8 cellular contexts compared by ENCODE assay signal in the genomic region with DNA sequence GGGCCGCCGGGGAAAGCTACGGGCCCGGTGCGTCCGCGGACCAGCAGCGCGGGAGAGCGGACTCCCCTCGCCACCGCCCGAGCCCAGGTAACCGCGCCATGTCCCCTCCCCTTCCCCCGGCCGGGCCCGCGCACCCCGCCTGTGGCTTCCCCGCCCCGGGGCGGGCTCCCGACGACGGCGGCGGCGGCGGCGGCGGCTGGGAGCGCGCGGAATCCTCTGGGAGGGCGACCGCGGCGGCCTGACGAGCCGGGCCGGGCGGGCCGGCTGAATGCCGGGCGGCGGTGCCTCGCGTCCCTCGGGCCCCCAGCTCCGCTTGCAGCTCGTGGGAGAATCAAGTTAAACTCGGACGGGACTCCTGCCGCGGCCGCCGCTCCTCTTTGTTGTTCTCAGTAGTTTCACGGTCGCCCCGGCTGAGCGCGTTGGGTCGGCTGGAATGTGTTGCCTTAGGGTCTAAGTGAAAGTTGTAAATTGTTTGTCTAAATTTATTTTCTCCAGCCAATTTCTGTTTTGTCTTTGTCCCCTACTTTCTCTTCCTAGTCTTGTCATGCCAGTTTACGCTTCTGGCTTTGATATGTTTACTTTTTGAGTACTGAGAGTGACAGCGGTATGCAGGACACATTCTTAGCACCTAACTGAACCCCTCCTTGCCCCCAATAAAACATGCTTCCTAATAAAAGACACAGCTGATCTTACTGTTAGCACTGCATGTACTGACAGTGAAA. TPM values are rescaled to one million over a fixed set of nuclear protein-coding genes. Genes with fewer than 3 reads are reported as not detected.
A peak's percentile ranks its signal among the peaks of the same experiment; 100 is the strongest.
DNase-seq lines count a peak whose midpoint lies in the region; ATAC-seq, FAIRE-seq and TF ChIP-seq lines count a peak whose summit lies in the region.

No MANE protein-coding gene starts in this region.

- TF ChIP-seq POLR2A in HCT116 (IDR thresholded peaks at IDR 0.05; ENCODE audit: borderline replicate concordance, extremely low read depth, insufficient read depth, insufficient read length) = no peak

- H3K9me3 ChIP-seq in HCT116 (ENCODE audit: control insufficient read depth in 1 of 2, insufficient read depth in 1 of 2, low read depth in 1 of 2, low read length in 2 of 2) = no peaks in the 10 kb centered on the region
- H3K9me3 ChIP-seq in WERI-Rb-1 (ENCODE audit: severe bottlenecking) = no peaks in the 10 kb centered on the region
- no peaks in the 10 kb centered on the region for H3K9me3 ChIP-seq in keratinocyte (ENCODE audit: control insufficient read depth, low read depth, low read length)

- BruUV-seq in HCT116 (replicated peaks; lab: Mats Ljungman, UMichigan) = no TSS peak

- peak overlapping the region; percentile 86 for H3K4me2 ChIP-seq in HCT116 (ENCODE audit: low read length)
- H3K4me2 ChIP-seq in keratinocyte (ENCODE audit: control insufficient read depth, extremely low read depth, insufficient read depth, low read depth, low read length) = peak overlapping the region; percentile 91

- H3K36me3 ChIP-seq in HCT116 (ENCODE audit: control insufficient read depth in 1 of 2, insufficient read depth in 2 of 2, low read length in 2 of 2) (peaks cover 3 to 5% of the 10 kb centered on the region in 2 experiments; a peak in 2 of 4 replicates), WERI-Rb-1 (peaks cover 20% of the 10 kb centered on the region), bronchial epithelial cell (ENCODE audit: control insufficient read depth, insufficient read depth, low read length) (no peaks in the 10 kb centered on the region), keratinocyte (ENCODE audit: control insufficient read depth in 2 of 2, extremely low read depth in 1 of 2, insufficient read depth in 2 of 2, low read length in 2 of 2) (peaks cover 0 to 4% of the 10 kb centered on the region in 2 experiments)

- intact Hi-C loops in HCT116 (cut with micrococcal nuclease) = loop anchor here (5.0 kb wide), 2 partner anchors 63 to 208 kb away; a partner anchor contains a TSS

- ATAC-seq in HCT116 = peak; percentile 77

- H3K27ac ChIP-seq in HCT116 (ENCODE audit: low read depth, low read length) = peak overlapping the region; percentile 98
- peak overlapping the region; percentile 95 for H3K27ac ChIP-seq in WERI-Rb-1
- H3K27ac ChIP-seq in keratinocyte (ENCODE audit: control insufficient read depth, insufficient read depth, low read length) = peak overlapping the region; percentile 77

- dilution Hi-C loops in keratinocyte (cut with MboI; ENCODE audit: extremely low pct_ligation_motif_present, low sequenced_read_pairs) = no loop called here

- no peak for TF ChIP-seq RAD21 in HCT116 (IDR thresholded peaks at IDR 0.05; ENCODE audit: low read depth)

- H3K27me3 ChIP-seq in HCT116 (ENCODE audit: insufficient read depth, low read length) = no peaks in the 10 kb centered on the region
- H3K27me3 ChIP-seq in WERI-Rb-1 (ENCODE audit: insufficient read depth, low read depth, severe bottlenecking) = no peaks in the 10 kb centered on the region
- no peaks in the 10 kb centered on the region for H3K27me3 ChIP-seq in bronchial epithelial cell (ENCODE audit: control insufficient read depth, insufficient read depth, low read length)
- H3K27me3 ChIP-seq in keratinocyte (ENCODE audit: control insufficient read depth, extremely low read depth, insufficient read depth, low read length) = no peaks in the 10 kb centered on the region

- no peak for DNase-seq in HCT116 (ENCODE audit: low read depth, low spot score)
- DNase-seq in NAMALWA (ENCODE audit: low spot score) = peak; percentile 68
- peak; percentile 83 for DNase-seq in WERI-Rb-1
- no peak for DNase-seq in bronchial epithelial cell (ENCODE audit: low read depth)
- DNase-seq in keratinocyte (ENCODE audit: low read depth, low spot score) = no peak
- peak; percentile 20 to 61 (median 29) for DNase-seq in stimulated activated CD4-positive, alpha-beta T cell treated with anti-CD3 and anti-CD28 coated beads, Interleukin-12 subunit alpha, Interleukin-12 subunit beta, amount 100 ng/mL, for 48 hours (ENCODE audit: low read depth in 2 of 3, low spot score in 1 of 3)
- no peak for DNase-seq in cortex of kidney (lab: John Stamatoyannopoulos, UW)

- RAD21 ChIA-PET in HCT116 (lab: Charles Lee; ENCODE audit: low non-redundant PET in 1 of 2, low total read pairs in 2 of 2, uncharacterized antibody in 2 of 2, unreplicated experiment in 2 of 2) = no interaction called here

- no peak for TF ChIP-seq CTCF in GM12875 (IDR thresholded peaks at IDR 0.05; ENCODE audit: borderline replicate concordance, insufficient read depth, low read depth, low read length)
- TF ChIP-seq CTCF in HCT116 (IDR thresholded peaks at IDR 0.05 in 2 of 3, conservative IDR thresholded peaks at IDR 0.05 in 1 of 3; ENCODE audit: borderline replicate concordance in 1 of 3, insufficient read depth in 1 of 3, low read depth in 2 of 3, low read length in 2 of 3) = no peak
- no peak for TF ChIP-seq CTCF in WERI-Rb-1 (IDR thresholded peaks at IDR 0.05; ENCODE audit: low read depth, low read length)
- TF ChIP-seq CTCF in bronchial epithelial cell (IDR thresholded peaks at IDR 0.05; ENCODE audit: insufficient read depth, low read length, severe bottlenecking) = no peak
- TF ChIP-seq CTCF in keratinocyte (optimal IDR thresholded peaks at IDR 0.05 in 1 of 3, IDR thresholded peaks at IDR 0.05 in 1 of 3, conservative IDR thresholded peaks at IDR 0.05 in 1 of 3; ENCODE audit: extremely low read depth in 1 of 3, insufficient read depth in 2 of 3, low read length in 3 of 3) = no peak

- H4K20me1 ChIP-seq in HCT116 (ENCODE audit: insufficient read depth) (peaks cover 22% of the 10 kb centered on the region), keratinocyte (ENCODE audit: control insufficient read depth, extremely low read depth, insufficient read depth, low read length) (peaks cover 2% of the 10 kb centered on the region)

- FAIRE-seq in bronchial epithelial cell (lab: Jason Lieb, UNC) (peak; percentile 73), keratinocyte (lab: Jason Lieb, UNC) (no peak)

- H3K79me2 ChIP-seq in HCT116 (ENCODE audit: insufficient read depth, low read length) (peaks cover 52% of the 10 kb centered on the region), keratinocyte (ENCODE audit: control insufficient read depth, insufficient read depth, low read length) (peaks cover 62% of the 10 kb centered on the region)

- POLR2A ChIA-PET in HCT116 (lab: Charles Lee) = interaction anchor here (1.0 kb wide), 1 partner anchor 63 kb away, joined by 3 read pairs; no protein-coding TSS in a partner anchor

- H3K9me1 ChIP-seq in keratinocyte (ENCODE audit: control insufficient read depth, extremely low read depth, insufficient read depth, low read length) = peaks cover 2% of the 10 kb centered on the region

- peaks cover 14 to 31% of the 10 kb centered on the region in 2 experiments; a peak in 3 of 4 replicates for H3K4me1 ChIP-seq in HCT116 (ENCODE audit: control insufficient read depth in 1 of 2, insufficient read depth in 2 of 2, low read length in 2 of 2)
- H3K4me1 ChIP-seq in keratinocyte (ENCODE audit: control insufficient read depth, extremely low read depth, insufficient read depth, low read length) = peaks cover 7% of the 10 kb centered on the region

- CTCF ChIA-PET in HCT116 (lab: Charles Lee) = no interaction called here

- H3K9me2 ChIP-seq in HCT116 (ENCODE audit: insufficient read depth) = no peaks in the 10 kb centered on the region

- H2AFZ ChIP-seq in HCT116 (ENCODE audit: low read depth, low read length, poor library complexity, severe bottlenecking) (no peak overlapping the region), keratinocyte (ENCODE audit: control insufficient read depth, low read length) (no peak overlapping the region)

- H3K4me3 ChIP-seq in GM12875 (ENCODE audit: low read depth, low read length) (peak overlapping the region; percentile 83), HCT116 (replicated peaks in 1 of 2; ENCODE audit: low read depth in 1 of 2, low read length in 2 of 2) (peak overlapping the region; percentile 67 to 68), WERI-Rb-1 (ENCODE audit: low read depth, low read length) (peak overlapping the region; percentile 76), bronchial epithelial cell (ENCODE audit: low read depth, low read length) (peak overlapping the region; percentile 76), keratinocyte (ENCODE audit: control insufficient read depth in 2 of 3, extremely low read depth in 1 of 3, insufficient read depth in 2 of 3, low read depth in 1 of 3, low read length in 3 of 3) (peak overlapping the region; percentile 74 to 96 (median 95))

- H3K9ac ChIP-seq in HCT116 (ENCODE audit: low read length) (peak overlapping the region; percentile 66), keratinocyte (ENCODE audit: control insufficient read depth, extremely low read depth, insufficient read depth, low read length) (peak overlapping the region; percentile 79)

TF ChIP-seq in HCT116, 20 proteins besides CTCF, POLR2A, EP300 and RAD21 (continues in another document):
- TF ChIP-seq ZFX (IDR thresholded peaks at IDR 0.05) (peak; percentile 85), EZH2phosphoT487 (IDR thresholded peaks at IDR 0.05; ENCODE audit: borderline replicate concordance) (no peak)
- TF ChIP-seq, protein P1, sequence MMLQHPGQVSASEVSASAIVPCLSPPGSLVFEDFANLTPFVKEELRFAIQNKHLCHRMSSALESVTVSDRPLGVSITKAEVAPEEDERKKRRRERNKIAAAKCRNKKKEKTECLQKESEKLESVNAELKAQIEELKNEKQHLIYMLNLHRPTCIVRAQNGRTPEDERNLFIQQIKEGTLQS (IDR thresholded peaks at IDR 0.05) = no peak

RNA-seq across cellular contexts. Expression of a gene that starts 0.7 kb away (rescaled TPM):
- 96.3 TPM for total RNA-seq in HCT116 (2021; ENCODE audit: unreplicated experiment)
- polyA plus RNA-seq in HCT116 (2012) = 55.6 and 61.8 TPM in 2 replicates
- 43.7 and 64.5 TPM in 2 replicates for total RNA-seq in bronchial epithelial cell
- polyA plus RNA-seq in keratinocyte = 48.1 to 73.6 TPM (median 68.2 TPM) in 3 replicates
- polyA plus RNA-seq in keratinocyte (2011; ENCODE audit: low read depth) = 17.2 TPM
- polyA plus RNA-seq in keratinocyte (2011; cell fraction: cytosol; rRNA removed) = 28.3 and 58.9 TPM in 2 replicates
- polyA plus RNA-seq in keratinocyte (2011; cell fraction: nucleus; rRNA removed) = 34.6 and 41.5 TPM in 2 replicates
- 31.6 and 41.5 TPM in 2 replicates for polyA plus RNA-seq in keratinocyte (2012; ENCODE audit: low replicate concordance)
- 70.8 to 110 TPM (median 102 TPM) in 3 replicates for polyA minus RNA-seq in keratinocyte
- 15.2 TPM for polyA minus RNA-seq in keratinocyte (2011; cell fraction: cytosol; rRNA and poly(A)+ RNA removed)
- polyA minus RNA-seq in keratinocyte (2011; cell fraction: nucleus; rRNA and poly(A)+ RNA removed) = 11.2 and 41.1 TPM in 2 replicates

Comparison
In these comparisons a context has a peak if more than half of its experiments do, and no peak if none do; other contexts are left out.
1. DNase-seq: peak in NAMALWA (single experiment), WERI-Rb-1 (single experiment) and stimulated activated CD4-positive, alpha-beta T cell treated with anti-CD3 and anti-CD28 coated beads, Interleukin-12 subunit alpha, Interleukin-12 subunit beta, amount 100 ng/mL, for 48 hours (3 of 3); none in HCT116 (single experiment), bronchial epithelial cell (single experiment), keratinocyte (single experiment) and cortex of kidney (single experiment).
2. Peak in every context shown above with its lines, with median percentiles within 50 percentile points of each other: H3K4me3 ChIP-seq and H3K27ac ChIP-seq.